ENCODE assay signal across 8 cellular contexts in the genomic region with DNA sequence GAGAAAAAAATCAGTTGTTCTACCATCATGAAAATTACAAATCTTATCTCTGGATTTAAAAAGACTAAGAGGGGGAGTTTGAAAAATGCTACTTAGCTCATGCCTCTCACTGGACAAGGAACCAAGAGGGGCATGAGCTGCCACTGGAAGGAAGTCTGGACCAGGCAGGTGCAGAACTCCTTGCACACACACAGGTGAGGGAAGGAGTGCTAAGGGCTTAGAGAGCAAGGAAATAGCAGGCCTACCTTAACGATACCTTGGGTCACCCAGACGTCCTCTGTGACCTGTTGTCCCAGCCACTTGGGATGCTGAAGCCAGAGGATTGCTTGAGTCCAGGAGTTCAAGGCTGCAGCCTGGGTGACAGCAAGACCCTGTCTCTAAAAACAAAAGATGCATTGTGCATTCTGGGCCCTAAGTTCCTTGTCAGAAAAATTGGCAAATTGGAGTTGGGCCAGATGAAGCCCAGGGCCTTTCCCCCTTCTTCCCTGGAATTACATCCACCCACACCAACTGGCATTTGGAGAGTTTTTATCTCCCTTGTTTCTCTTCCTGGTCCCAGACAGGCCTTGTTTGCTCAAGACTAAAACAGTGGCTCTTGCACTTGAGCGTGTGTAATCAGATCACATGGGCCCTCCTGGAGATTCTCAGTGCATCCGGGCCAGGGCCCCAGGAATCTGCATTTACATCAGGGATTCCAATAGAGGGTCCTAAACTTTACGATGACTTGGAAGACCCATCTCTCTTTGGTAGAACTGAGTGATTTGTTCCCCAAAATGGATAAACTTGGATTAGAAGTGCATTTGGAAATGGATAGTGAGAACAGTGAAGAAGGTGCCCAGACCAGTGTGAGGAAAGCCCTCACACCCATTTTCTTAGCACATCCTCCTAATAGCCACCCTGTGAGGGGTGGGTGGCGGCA. TPM values are rescaled to one million over a fixed set of nuclear protein-coding genes. Genes with fewer than 3 reads are reported as not detected.
DNase-seq lines count a peak whose midpoint lies in the region; ATAC-seq and TF ChIP-seq lines count a peak whose summit lies in the region.

No MANE protein-coding gene starts in this region.

- intact Hi-C loops in activated T-helper 1 cell treated with anti-CD3 and anti-CD28 coated beads, Interleukin-12 subunit alpha, Interleukin-12 subunit beta, Interleukin-2, Interleukin-4 antibody, amounts not matched to agents 30 ng/mL and 10 ng/mL and 1 ng/mL, durations not matched to agents 14 hours and 24 hours and 36 hours (cut with micrococcal nuclease), result no loop called here

- peak overlapping the region; percentile 97 for H3K4me3 Mint-ChIP-seq in activated T-helper 1 cell treated with anti-CD3 and anti-CD28 coated beads, Interleukin-12 subunit alpha, Interleukin-12 subunit beta, Interleukin-2, Interleukin-4 antibody, amounts not matched to agents 30 ng/mL and 10 ng/mL and 1 ng/mL, durations not matched to agents 14 hours and 24 hours and 36 hours
- peak overlapping the region; percentile 92 for H3K4me3 Mint-ChIP-seq in stimulated activated naive CD8-positive, alpha-beta T cell treated with anti-CD3 and anti-CD28 coated beads, Interleukin-15, Interleukin-2, amounts not matched to agents 100 ng/mL and 50 ng/mL, for 24 hours

- no peak for TF ChIP-seq CTCF in HEK293 (tag by site-specific recombination; IDR thresholded peaks at IDR 0.05)

- H3K4me1 ChIP-seq in BLaER1 (peaks cover 85% of the 10 kb centered on the region), HEK293 (ENCODE audit: control insufficient read depth, insufficient read depth, low read length) (peaks cover 7% of the 10 kb centered on the region)

- ATAC-seq in HG02973 (IDR thresholded peaks at IDR 0.05; ENCODE audit: unreplicated experiment), result no peak

- H3K9me3 ChIP-seq in BLaER1 (no peaks in the 10 kb centered on the region), HEK293 (ENCODE audit: control insufficient read depth, insufficient read depth, low read depth, low read length) (no peaks in the 10 kb centered on the region)

- H3K27me3 Mint-ChIP-seq in activated T-helper 1 cell treated with anti-CD3 and anti-CD28 coated beads, Interleukin-12 subunit alpha, Interleukin-12 subunit beta, Interleukin-2, Interleukin-4 antibody, amounts not matched to agents 30 ng/mL and 10 ng/mL and 1 ng/mL, durations not matched to agents 14 hours and 24 hours and 36 hours (ENCODE audit: insufficient read depth), result no peaks in the 10 kb centered on the region
- H3K27me3 Mint-ChIP-seq in stimulated activated naive CD8-positive, alpha-beta T cell treated with anti-CD3 and anti-CD28 coated beads, Interleukin-15, Interleukin-2, amounts not matched to agents 100 ng/mL and 50 ng/mL, for 24 hours, result no peaks in the 10 kb centered on the region

- H3K9me3 Mint-ChIP-seq in activated T-helper 1 cell treated with anti-CD3 and anti-CD28 coated beads, Interleukin-12 subunit alpha, Interleukin-12 subunit beta, Interleukin-2, Interleukin-4 antibody, amounts not matched to agents 30 ng/mL and 10 ng/mL and 1 ng/mL, durations not matched to agents 14 hours and 24 hours and 36 hours, result no peaks in the 10 kb centered on the region
- no peaks in the 10 kb centered on the region for H3K9me3 Mint-ChIP-seq in stimulated activated naive CD8-positive, alpha-beta T cell treated with anti-CD3 and anti-CD28 coated beads, Interleukin-15, Interleukin-2, amounts not matched to agents 100 ng/mL and 50 ng/mL, for 24 hours

- POLR2A ChIA-PET in HEK293 (lab: Yijun Ruan, JAX), result interaction anchor here (0.5 to 5.1 kb wide), 11 partner anchors 8 to 103 kb away, joined by 3 to 120 read pairs (median 5); no protein-coding TSS in a partner anchor

- H3K9ac ChIP-seq in BLaER1, result peak overlapping the region; percentile 97

- peak overlapping the region; percentile 94 for H3K27ac ChIP-seq in BLaER1
- peak overlapping the region; percentile 99 for H3K27ac ChIP-seq in HEK293 (ENCODE audit: extremely low read depth, low read depth, low read length)

- DNase-seq in activated T-helper 1 cell treated with anti-CD3 and anti-CD28 coated beads, Interleukin-12 subunit alpha, Interleukin-12 subunit beta, Interleukin-2, Interleukin-4 antibody, amounts not matched to agents 30 ng/mL and 10 ng/mL and 1 ng/mL, durations not matched to agents 14 hours and 24 hours and 36 hours (ENCODE audit: low spot score), result no peak
- DNase-seq in iPS-NIHi7 (ENCODE audit: extremely low spot score) (peak; percentile 8), NCI-H1436 treated with DMSO at 0.1 percent for 48 hours (lab: John Stamatoyannopoulos, UW) (no peak), DMS114 treated with DMSO at 0.1 percent for 48 hours (lab: John Stamatoyannopoulos, UW; ENCODE audit: unreplicated experiment) (no peak)

- peaks cover 44% of the 10 kb centered on the region for H3K4me1 Mint-ChIP-seq in activated T-helper 1 cell treated with anti-CD3 and anti-CD28 coated beads, Interleukin-12 subunit alpha, Interleukin-12 subunit beta, Interleukin-2, Interleukin-4 antibody, amounts not matched to agents 30 ng/mL and 10 ng/mL and 1 ng/mL, durations not matched to agents 14 hours and 24 hours and 36 hours (ENCODE audit: low read depth)
- peaks cover 46% of the 10 kb centered on the region for H3K4me1 Mint-ChIP-seq in stimulated activated naive CD8-positive, alpha-beta T cell treated with anti-CD3 and anti-CD28 coated beads, Interleukin-15, Interleukin-2, amounts not matched to agents 100 ng/mL and 50 ng/mL, for 24 hours (ENCODE audit: low read depth)

- H3K4me3 ChIP-seq in BLaER1 (peak overlapping the region; percentile 97), HEK293 (ENCODE audit: low read depth, low read length) (no peak overlapping the region)

- peaks cover 33% of the 10 kb centered on the region for H4K20me1 ChIP-seq in BLaER1

- H3K36me3 Mint-ChIP-seq in activated T-helper 1 cell treated with anti-CD3 and anti-CD28 coated beads, Interleukin-12 subunit alpha, Interleukin-12 subunit beta, Interleukin-2, Interleukin-4 antibody, amounts not matched to agents 30 ng/mL and 10 ng/mL and 1 ng/mL, durations not matched to agents 14 hours and 24 hours and 36 hours (ENCODE audit: low read depth), result peaks cover 32% of the 10 kb centered on the region
- peaks cover 34% of the 10 kb centered on the region for H3K36me3 Mint-ChIP-seq in stimulated activated naive CD8-positive, alpha-beta T cell treated with anti-CD3 and anti-CD28 coated beads, Interleukin-15, Interleukin-2, amounts not matched to agents 100 ng/mL and 50 ng/mL, for 24 hours (ENCODE audit: low read depth)

- H3K4me2 ChIP-seq in BLaER1, result peak overlapping the region; percentile 96

- no peaks in the 10 kb centered on the region for H3K27me3 ChIP-seq in BLaER1

- peak overlapping the region; percentile 94 for H3K27ac Mint-ChIP-seq in activated T-helper 1 cell treated with anti-CD3 and anti-CD28 coated beads, Interleukin-12 subunit alpha, Interleukin-12 subunit beta, Interleukin-2, Interleukin-4 antibody, amounts not matched to agents 30 ng/mL and 10 ng/mL and 1 ng/mL, durations not matched to agents 14 hours and 24 hours and 36 hours
- H3K27ac Mint-ChIP-seq in stimulated activated naive CD8-positive, alpha-beta T cell treated with anti-CD3 and anti-CD28 coated beads, Interleukin-15, Interleukin-2, amounts not matched to agents 100 ng/mL and 50 ng/mL, for 24 hours, result peak overlapping the region; percentile 94

- CTCF ChIA-PET in HEK293 (lab: Yijun Ruan, JAX), result interaction anchor here (0.5 to 4.5 kb wide), 7 partner anchors 44 to 601 kb away, joined by 3 to 52 read pairs (median 3); no protein-coding TSS in a partner anchor

- H3K36me3 ChIP-seq in BLaER1, result peaks cover 24% of the 10 kb centered on the region
- peaks cover 0 to 16% of the 10 kb centered on the region in 2 experiments; a peak in 1 of 3 replicates for H3K36me3 ChIP-seq in HEK293 (ENCODE audit: control insufficient read depth in 2 of 2, insufficient read depth in 1 of 2, low read length in 2 of 2)

TF ChIP-seq in HEK293, 187 proteins besides CTCF, POLR2A, EP300 and RAD21 (continues in another document):
- TF ChIP-seq ZIC2 (tag by site-specific recombination; IDR thresholded peaks at IDR 0.05), result peak; percentile 29; the same call in 1 of the 2 replicates
- TF ChIP-seq ZNF133 (tag by site-specific recombination; IDR thresholded peaks at IDR 0.05), result no peak
- TF ChIP-seq ZFP69B (tag by site-specific recombination; IDR thresholded peaks at IDR 0.05), result peak; percentile 75
- no peak for TF ChIP-seq KLF8 (tag by site-specific recombination; IDR thresholded peaks at IDR 0.05)
- peak; percentile 100 for TF ChIP-seq ZBTB20 (tag by site-specific recombination; IDR thresholded peaks at IDR 0.05)
- peak; percentile 18 for TF ChIP-seq PRDM6 (tag by site-specific recombination; IDR thresholded peaks at IDR 0.05)
- peak; percentile 41; the same call in 1 of the 2 replicates for TF ChIP-seq GLIS1 (tag by site-specific recombination; IDR thresholded peaks at IDR 0.05)
- TF ChIP-seq KLF16 (tag by site-specific recombination; IDR thresholded peaks at IDR 0.05), result peak; percentile 24; the same call in 1 of the 2 replicates
- TF ChIP-seq ZEB2 (tag by site-specific recombination; IDR thresholded peaks at IDR 0.05), result peak; percentile 28
- TF ChIP-seq ZNF221 (tag by site-specific recombination; IDR thresholded peaks at IDR 0.05; ENCODE audit: borderline replicate concordance), result no peak
- TF ChIP-seq ZFHX2 (tag by site-specific recombination; conservative IDR thresholded peaks at IDR 0.05), result peak; percentile 76
- peak; percentile 54 for TF ChIP-seq FEZF1 (tag by site-specific recombination; IDR thresholded peaks at IDR 0.05)
- TF ChIP-seq ZNF580 (tag by site-specific recombination; IDR thresholded peaks at IDR 0.05), result peak; percentile 72

RNA-seq across cellular contexts. Expression of gene DDIT4, which starts 3.0 kb away (rescaled TPM):
- total RNA-seq in activated T-helper 1 cell treated with anti-CD3 and anti-CD28 coated beads, Interleukin-12 subunit alpha, Interleukin-12 subunit beta, Interleukin-2, Interleukin-4 antibody, amounts not matched to agents 30 ng/mL and 10 ng/mL and 1 ng/mL, durations not matched to agents 14 hours and 24 hours and 36 hours, result 178 and 183 TPM in 2 replicates
